Comparison of ENCODE assay signal across 1 cellular context in genomic region chrX:131812847-131813825, GRCh38.
TF ChIP-seq lines count a peak whose summit lies in the region.

No MANE protein-coding gene starts in this region.

TF ChIP-seq in GM12878, 131 proteins besides CTCF, POLR2A, EP300 and RAD21 (continued from another document):
- TF ChIP-seq MLLT1 (IDR thresholded peaks at IDR 0.05) (peak; percentile 84), POU2F2 (IDR thresholded peaks at IDR 0.05; ENCODE audit: borderline replicate concordance, low read depth, low read length) (peak; percentile 83; the same call in 2 of the 3 replicates), USF1 (IDR thresholded peaks at IDR 0.05; ENCODE audit: borderline replicate concordance, extremely low read length, insufficient read depth, low read depth, low read length) (no peak), MAX (IDR thresholded peaks at IDR 0.05; ENCODE audit: low read depth, low read length) (no peak; the same call in 1 of the 2 replicates), SMAD5 (IDR thresholded peaks at IDR 0.05; ENCODE audit: low read depth) (no peak), NFIC (IDR thresholded peaks at IDR 0.05; ENCODE audit: low read depth, low read length) (peak; percentile 88), PRDM15 (CRISPR knock-in tag; IDR thresholded peaks at IDR 0.05) (no peak), RAD51 (IDR thresholded peaks at IDR 0.05) (0 out of 2 replicates have a peak, but pooled peaks have one; percentile 46), MEF2B (IDR thresholded peaks at IDR 0.05; ENCODE audit: partially characterized antibody, poor library complexity, severe bottlenecking) (no peak), BACH1 (IDR thresholded peaks at IDR 0.05; ENCODE audit: borderline replicate concordance) (no peak), MTA3 (IDR thresholded peaks at IDR 0.05; ENCODE audit: borderline replicate concordance, low read length) (peak; percentile 88), CBFB (IDR thresholded peaks at IDR 0.05; ENCODE audit: low read depth) (peak; percentile 84), CBX5 (IDR thresholded peaks at IDR 0.05; ENCODE audit: low read depth) (peak; percentile 94), STAT1 (conservative IDR thresholded peaks at IDR 0.05) (peak; percentile 78), SKIL (IDR thresholded peaks at IDR 0.05; ENCODE audit: low read depth, poor library complexity, severe bottlenecking) (peak; percentile 33), RELB (IDR thresholded peaks at IDR 0.05; ENCODE audit: low read depth) (peak; percentile 78), PAX5 (IDR thresholded peaks at IDR 0.05; ENCODE audit: borderline replicate concordance, low read depth, low read length) (peak; percentile 71; the same call in 1 of the 2 replicates), BCL11A (IDR thresholded peaks at IDR 0.05; ENCODE audit: low read depth, low read length) (peak; percentile 52; the same call in 1 of the 2 replicates), ASH2L (IDR thresholded peaks at IDR 0.05; ENCODE audit: borderline replicate concordance, low read depth) (no peak), POLR2AphosphoS5 (IDR thresholded peaks at IDR 0.05; ENCODE audit: low read length) (0 out of 2 replicates have a peak, but pooled peaks have one; percentile 38), IKZF2 (IDR thresholded peaks at IDR 0.05) (peak in 1 of 2 experiments; percentile 14; a peak in 1 of 4 replicates), TCF12 (IDR thresholded peaks at IDR 0.05; ENCODE audit: low read depth, low read length) (peak; percentile 68; the same call in 1 of the 2 replicates), TBL1XR1 (IDR thresholded peaks at IDR 0.05; ENCODE audit: low read depth, low read length) (peak; percentile 92), CHD2 (IDR thresholded peaks at IDR 0.05; ENCODE audit: borderline replicate concordance, low read depth, low read length) (peak; percentile 92), IKZF1 (conservative IDR thresholded peaks at IDR 0.05) (peak; percentile 70; the same call in 1 of the 2 replicates)
